In the genomic region with DNA sequence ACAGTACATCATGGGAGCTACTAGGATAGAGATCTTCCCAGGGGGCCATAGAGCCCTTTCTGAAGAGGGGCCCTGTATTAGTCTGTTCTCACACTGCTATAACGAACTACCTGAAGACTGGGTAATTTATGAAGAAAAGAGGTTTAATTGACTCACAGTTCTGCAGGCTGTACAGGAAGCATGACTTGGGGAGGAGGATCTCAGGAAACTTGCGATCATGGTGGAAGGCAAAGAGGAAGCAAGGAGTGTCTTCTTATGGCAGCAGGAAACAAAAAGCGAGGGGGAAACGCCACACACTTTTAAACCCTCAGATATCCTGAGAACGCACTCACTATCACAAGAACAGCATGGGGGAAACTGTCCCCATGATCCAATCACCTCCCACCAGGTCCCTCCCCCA, we compare ENCODE assay signal across 25 cellular contexts. TPM values are rescaled to one million over a fixed set of nuclear protein-coding genes. Genes with fewer than 3 reads are reported as not detected.
DNase-seq lines count a peak whose midpoint lies in the region; ATAC-seq and TF ChIP-seq lines count a peak whose summit lies in the region.
"Had no signal": no experiment of that assay in that cellular context is flagged by ENCODE, and none has a peak within 500 bp of the region (broad histone marks: within the 10 kb centered on the region; RNA-seq: fewer than 3 reads in every experiment).

No MANE protein-coding gene starts in this region.

- no peaks in the 10 kb centered on the region for H3K9me3 Mint-ChIP-seq in CD4-positive, alpha-beta T cell
- no peaks in the 10 kb centered on the region for H3K9me3 Mint-ChIP-seq in effector memory CD8-positive, alpha-beta T cell
- no peaks in the 10 kb centered on the region for H3K9me3 Mint-ChIP-seq in activated CD8-positive, alpha-beta memory T cell treated with anti-CD3 and anti-CD28 coated beads, Interleukin-2, amount 10 ng/mL, durations not matched to agents 7 days and 5 days (ENCODE audit: low read depth)
- H3K9me3 Mint-ChIP-seq: GM23338, HFFc6 had no signal

- H3K4me3 ChIP-seq in BLaER1 (no peak overlapping the region), right cardiac atrium (ENCODE audit: low read length) (no peak overlapping the region), upper lobe of right lung (no peak overlapping the region)
- H3K4me3 ChIP-seq: GM23338, PC-9, SJCRH30 had no signal

- peaks cover 63% of the 10 kb centered on the region for H3K4me1 Mint-ChIP-seq in CD4-positive, alpha-beta T cell (ENCODE audit: low read depth)
- peaks cover 39% of the 10 kb centered on the region for H3K4me1 Mint-ChIP-seq in T-helper 17 cell
- peaks cover 32 to 38% of the 10 kb centered on the region in 2 donors for H3K4me1 Mint-ChIP-seq in effector memory CD8-positive, alpha-beta T cell (ENCODE audit: low read depth in 2 of 2)
- H3K4me1 Mint-ChIP-seq in activated CD8-positive, alpha-beta memory T cell treated with anti-CD3 and anti-CD28 coated beads, Interleukin-2, amount 10 ng/mL, durations not matched to agents 7 days and 5 days, result peaks cover 47% of the 10 kb centered on the region

- intact Hi-C loops in CD4-positive, alpha-beta T cell (cut with DNase I, micrococcal nuclease), result loop anchor here in 1 of 2 experiments (10.0 kb wide), 1 partner anchor 164 kb away; the partner anchor contains the start of gene FHL1
- intact Hi-C loops in right cardiac atrium (cut with DNase I), result no loop called here
- intact Hi-C loops in upper lobe of right lung (cut with DNase I), result no loop called here

- peak overlapping the region; percentile 36 for H3K4me2 ChIP-seq in BLaER1
- H3K4me2 ChIP-seq: GM23338, PC-9 had no signal

- CTCF ChIA-PET in CD4-positive, alpha-beta T cell (lab: Charles Lee), result no interaction called here
- CTCF ChIA-PET in activated CD8-positive, alpha-beta memory T cell treated with anti-CD3 and anti-CD28 coated beads, Interleukin-2, amount 10 ng/mL, durations not matched to agents 7 days and 5 days (lab: Charles Lee), result no interaction called here

- POLR2A ChIA-PET in CD4-positive, alpha-beta T cell (lab: Charles Lee), result no interaction called here

- no peak for TF ChIP-seq CTCF in CD4-positive, alpha-beta T cell (IDR thresholded peaks at IDR 0.05)
- TF ChIP-seq CTCF in upper lobe of right lung (IDR thresholded peaks at IDR 0.05), result no peak

- no peaks in the 10 kb centered on the region for H3K27me3 Mint-ChIP-seq in CD4-positive, alpha-beta T cell
- H3K27me3 Mint-ChIP-seq in T-helper 17 cell, result no peaks in the 10 kb centered on the region
- H3K27me3 Mint-ChIP-seq in effector memory CD8-positive, alpha-beta T cell, result no peaks in the 10 kb centered on the region
- H3K27me3 Mint-ChIP-seq in activated CD8-positive, alpha-beta memory T cell treated with anti-CD3 and anti-CD28 coated beads, Interleukin-2, amount 10 ng/mL, durations not matched to agents 7 days and 5 days, result no peaks in the 10 kb centered on the region

- no peak for DNase-seq in CD4-positive, alpha-beta T cell
- DNase-seq in T-helper 17 cell (no peak), right cardiac atrium (no peak), upper lobe of right lung (no peak)
- no peak for DNase-seq in effector memory CD8-positive, alpha-beta T cell
- DNase-seq in activated CD8-positive, alpha-beta memory T cell treated with anti-CD3 and anti-CD28 coated beads, Interleukin-2, amount 10 ng/mL, durations not matched to agents 7 days and 5 days, result no peak
- DNase-seq in stimulated activated CD4-positive, alpha-beta T cell treated with anti-CD3 and anti-CD28 coated beads, Interleukin-2, amount 100 ng/mL, for 24 hours, result no peak
- DNase-seq: C1 segment of cervical spinal cord, DMS153, DND-41, H9, HFFc6, NCI-H1048, NCI-H1417, NCI-H1694 treated with DMSO at 0.1 percent for 48 hours, NCI-H2081, NCI-H2227 treated with DMSO at 0.1 percent for 48 hours, NCI-H526 treated with DMSO at 0.1 percent for 48 hours, PC-9, SJCRH30 had no signal

- peaks cover 12% of the 10 kb centered on the region for H3K36me3 Mint-ChIP-seq in CD4-positive, alpha-beta T cell (ENCODE audit: low read depth)
- H3K36me3 Mint-ChIP-seq in T-helper 17 cell (ENCODE audit: low read depth), result peaks cover 3% of the 10 kb centered on the region
- H3K36me3 Mint-ChIP-seq in effector memory CD8-positive, alpha-beta T cell (ENCODE audit: insufficient read depth), result peaks cover 14% of the 10 kb centered on the region
- no peaks in the 10 kb centered on the region for H3K36me3 Mint-ChIP-seq in activated CD8-positive, alpha-beta memory T cell treated with anti-CD3 and anti-CD28 coated beads, Interleukin-2, amount 10 ng/mL, durations not matched to agents 7 days and 5 days

- H3K9me3 ChIP-seq in BLaER1, result no peaks in the 10 kb centered on the region
- no peaks in the 10 kb centered on the region for H3K9me3 ChIP-seq in CD4-positive, alpha-beta T cell (ENCODE audit: control insufficient read depth, low read length)
- H3K9me3 ChIP-seq in T-helper 17 cell (ENCODE audit: control insufficient read depth, low read length, poor library complexity, severe bottlenecking), result no peaks in the 10 kb centered on the region
- H3K9me3 ChIP-seq in right cardiac atrium (ENCODE audit: control insufficient read depth, low read length), result no peaks in the 10 kb centered on the region
- H3K9me3 ChIP-seq in upper lobe of right lung, result no peaks in the 10 kb centered on the region
- H3K9me3 ChIP-seq: SJCRH30 had no signal

- H3K4me1 ChIP-seq in BLaER1 (peaks cover 28% of the 10 kb centered on the region), right cardiac atrium (ENCODE audit: control insufficient read depth, insufficient read depth, low read length) (no peaks in the 10 kb centered on the region), upper lobe of right lung (peaks cover 4% of the 10 kb centered on the region)
- H3K4me1 ChIP-seq: SJCRH30 had no signal

- no peaks in the 10 kb centered on the region for H3K36me3 ChIP-seq in BLaER1
- no peaks in the 10 kb centered on the region for H3K36me3 ChIP-seq in upper lobe of right lung
- H3K36me3 ChIP-seq: SJCRH30 had no signal

- 64% methylated on average over 5 of the region's 5 CpGs for WGBS in right cardiac atrium

- H3K27ac Mint-ChIP-seq in CD4-positive, alpha-beta T cell, result peak overlapping the region; percentile 62
- peak overlapping the region; percentile 78 for H3K27ac Mint-ChIP-seq in T-helper 17 cell
- peak overlapping the region; percentile 13 to 27 for H3K27ac Mint-ChIP-seq in effector memory CD8-positive, alpha-beta T cell
- H3K27ac Mint-ChIP-seq in activated CD8-positive, alpha-beta memory T cell treated with anti-CD3 and anti-CD28 coated beads, Interleukin-2, amount 10 ng/mL, durations not matched to agents 7 days and 5 days, result no peak overlapping the region
- H3K27ac Mint-ChIP-seq: GM23338, H9, HFFc6 had no signal

- H3K27me3 ChIP-seq in BLaER1 (peaks cover 61% of the 10 kb centered on the region), right cardiac atrium (ENCODE audit: control insufficient read depth, insufficient read depth) (no peaks in the 10 kb centered on the region), upper lobe of right lung (no peaks in the 10 kb centered on the region)
- H3K27me3 ChIP-seq in CD4-positive, alpha-beta T cell (ENCODE audit: control insufficient read depth, insufficient read depth, low read length), result no peaks in the 10 kb centered on the region
- H3K27me3 ChIP-seq: SJCRH30 had no signal

- H3K4me3 Mint-ChIP-seq in CD4-positive, alpha-beta T cell, result peak overlapping the region; percentile 43
- H3K4me3 Mint-ChIP-seq in T-helper 17 cell, result no peak overlapping the region
- H3K4me3 Mint-ChIP-seq in effector memory CD8-positive, alpha-beta T cell, result no peak overlapping the region
- H3K4me3 Mint-ChIP-seq in activated CD8-positive, alpha-beta memory T cell treated with anti-CD3 and anti-CD28 coated beads, Interleukin-2, amount 10 ng/mL, durations not matched to agents 7 days and 5 days, result no peak overlapping the region
- H3K4me3 Mint-ChIP-seq: GM23338, H9, HFFc6 had no signal

- H3K9ac ChIP-seq in BLaER1, result no peak overlapping the region

- H3K27ac ChIP-seq in BLaER1, result no peak overlapping the region
- H3K27ac ChIP-seq in CD4-positive, alpha-beta T cell (ENCODE audit: low read depth, low read length), result no peak overlapping the region
- no peak overlapping the region for H3K27ac ChIP-seq in right cardiac atrium (ENCODE audit: low read length)
- H3K27ac ChIP-seq in upper lobe of right lung, result no peak overlapping the region
- H3K27ac ChIP-seq: PC-9, SJCRH30 had no signal

- ATAC-seq in CD4-positive, alpha-beta T cell (ENCODE audit: poor library complexity), result no peak
- ATAC-seq in T-helper 17 cell (no peak), right cardiac atrium (no peak), upper lobe of right lung (no peak)
- ATAC-seq in effector memory CD8-positive, alpha-beta T cell (replicated peaks), result no peak
- ATAC-seq in activated CD8-positive, alpha-beta memory T cell treated with anti-CD3 and anti-CD28 coated beads, Interleukin-2, amount 10 ng/mL, durations not matched to agents 7 days and 5 days, result no peak
- ATAC-seq: GM23338, HepG2, Right ventricle myocardium inferior, SK-N-SH treated with all-trans-retinoic acid at 6 μM for 48 hours had no signal

- H4K20me1 ChIP-seq in BLaER1, result no peaks in the 10 kb centered on the region

RNA-seq across cellular contexts. Expression of gene SLC9A6, which starts 4.2 kb away (rescaled TPM):
- total RNA-seq in CD4-positive, alpha-beta T cell, result 10 to 100 TPM; 17.8 to 20.0 TPM
- 10 to 100 TPM; 23.9 to 26.3 TPM for total RNA-seq in T-helper 17 cell
- 10 to 100 TPM; 16.8 to 19.8 (median 18.6) TPM for total RNA-seq in right cardiac atrium
- 16.0 TPM for polyA plus RNA-seq in right cardiac atrium
- total RNA-seq in upper lobe of right lung, result 13.2 TPM
- total RNA-seq in activated CD8-positive, alpha-beta memory T cell treated with anti-CD3 and anti-CD28 coated beads, Interleukin-2, amount 10 ng/mL, durations not matched to agents 7 days and 5 days, result 10 to 100 TPM; 14.5 to 15.7 TPM

RNA-seq across cellular contexts. Expression of gene MMGT1, which starts 7.2 kb away (rescaled TPM):
- 10 to 100 TPM; 36.4 to 37.0 TPM for total RNA-seq in CD4-positive, alpha-beta T cell
- total RNA-seq in T-helper 17 cell, result 10 to 100 TPM; 27.0 to 29.9 TPM
- total RNA-seq in right cardiac atrium, result 10 to 100 TPM; 26.2 to 29.5 (median 26.5) TPM
- 7.0 TPM for polyA plus RNA-seq in right cardiac atrium
- total RNA-seq in upper lobe of right lung, result 30.2 TPM
- total RNA-seq in activated CD8-positive, alpha-beta memory T cell treated with anti-CD3 and anti-CD28 coated beads, Interleukin-2, amount 10 ng/mL, durations not matched to agents 7 days and 5 days, result 10 to 100 TPM; 11.6 to 17.4 TPM
